ENCODE assay signal across 8 cellular contexts in genomic region chr5:72817076-72817476, GRCh38. TPM values are rescaled to one million over a fixed set of nuclear protein-coding genes. Genes with fewer than 3 reads are reported as not detected.
DNase-seq lines count a peak whose midpoint lies in the region; ATAC-seq, FAIRE-seq and TF ChIP-seq lines count a peak whose summit lies in the region.

No MANE protein-coding gene starts in this region.

- H3K27ac ChIP-seq in HUES48 (ENCODE audit: low read depth, low read length) (peak overlapping the region; percentile 97), H1 (ENCODE audit: low read depth, low read length) (peak overlapping the region; percentile 86), mesenchymal stem cell (ENCODE audit: low read length, poor library complexity, severe bottlenecking) (peak overlapping the region; percentile 93)

- H3K56ac ChIP-seq in H1 (replicated peaks; ENCODE audit: insufficient read length, low read depth, low read length) = no peak overlapping the region

- H2BK5ac ChIP-seq in H1 (ENCODE audit: low read depth, low read length) (0 out of 2 replicates have a peak overlapping the region, but pooled peaks have one; percentile 46), mesenchymal stem cell (ENCODE audit: low read depth, low read length, poor library complexity, severe bottlenecking) (peak overlapping the region; percentile 39)

- H3K4me1 Mint-ChIP-seq in activated CD4-positive, alpha-beta T cell treated with anti-CD3 and anti-CD28 coated beads, Interleukin-2, amount 10 ng/mL, durations not matched to agents 24 days and 14 days = peaks cover 11% of the 10 kb centered on the region
- peaks cover 16% of the 10 kb centered on the region for H3K4me1 Mint-ChIP-seq in stimulated activated effector memory CD8-positive, alpha-beta T cell treated with anti-CD3 and anti-CD28 coated beads, Interleukin-12 subunit alpha, Interleukin-12 subunit beta, amount 100 ng/mL, for 72 hours

- POLR2A ChIA-PET in GM10248 (lab: Yijun Ruan, JAX) = interaction anchor here (0.8 to 1.0 kb wide), 2 partner anchors 206 to 351 kb away, joined by 3 read pairs; no protein-coding TSS in a partner anchor
- POLR2A ChIA-PET in H1 (lab: Charles Lee; ENCODE audit: partially characterized antibody) = interaction anchor here (1.2 to 2.8 kb wide), 5 partner anchors 9 to 497 kb away, joined by 3 to 18 read pairs (median 4); partner anchors contain the start of genes MRPS27 and PTCD2

- peaks cover 6% of the 10 kb centered on the region; the same call in 1 of the 2 replicates for H3K23me2 ChIP-seq in H1 (ENCODE audit: low read depth, low read length)

- H3K36me3 ChIP-seq in HUES48 (ENCODE audit: control insufficient read depth, insufficient read depth, low read length) (no peaks in the 10 kb centered on the region), H1 (ENCODE audit: control insufficient read depth in 2 of 4, insufficient read depth in 4 of 4, low read length in 3 of 4) (no peaks in the 10 kb centered on the region), mesenchymal stem cell (ENCODE audit: control insufficient read depth in 1 of 2, insufficient read depth in 2 of 2, low read depth in 1 of 2, low read length in 2 of 2) (peaks cover 0 to 6% of the 10 kb centered on the region in 2 experiments)

- peaks cover 36% of the 10 kb centered on the region for H3K4me1 ChIP-seq in HUES48 (ENCODE audit: control insufficient read depth, insufficient read depth, low read length)
- peaks cover 0 to 6% (median 1%) of the 10 kb centered on the region in 4 experiments; a peak in 5 of 7 replicates for H3K4me1 ChIP-seq in H1 (replicated peaks in 1 of 4; ENCODE audit: control insufficient read depth in 3 of 4, insufficient read depth in 4 of 4, low read length in 3 of 4)
- H3K4me1 ChIP-seq in mesenchymal stem cell (ENCODE audit: control insufficient read depth, insufficient read depth, low read depth, low read length) = no peaks in the 10 kb centered on the region

- peak overlapping the region; percentile 88 for H3K9ac ChIP-seq in HUES48 (ENCODE audit: low read depth, low read length)
- H3K9ac ChIP-seq in H1 (replicated peaks in 1 of 4; ENCODE audit: extremely low read depth in 1 of 4, low read depth in 3 of 4, low read length in 3 of 4) = peak overlapping the region; percentile 84 to 97 (median 88)
- H3K9ac ChIP-seq in mesenchymal stem cell (ENCODE audit: low read length) = peak overlapping the region; percentile 97

- TF ChIP-seq CTCF in GM10248 (IDR thresholded peaks at IDR 0.05; ENCODE audit: control extremely low read depth, extremely low read depth, low read depth, missing control alignments) (no peak), H1 (IDR thresholded peaks at IDR 0.05; ENCODE audit: control extremely low read depth in 1 of 3, insufficient read depth in 1 of 3, low read depth in 1 of 3, low read length in 3 of 3) (no peak)

- no peak overlapping the region for H2BK20ac ChIP-seq in H1 (ENCODE audit: low read length)

- H3K79me1 ChIP-seq in H1 (ENCODE audit: low read depth, low read length) = no peaks in the 10 kb centered on the region
- H3K79me1 ChIP-seq in mesenchymal stem cell (replicated peaks; ENCODE audit: low read length, poor library complexity, severe bottlenecking) = no peaks in the 10 kb centered on the region

- H2AFZ ChIP-seq in H1 (ENCODE audit: low read length) (peak overlapping the region; percentile 59; the same call in 1 of the 2 replicates), mesenchymal stem cell (ENCODE audit: low read depth, low read length) (no peak overlapping the region)

- H4K8ac ChIP-seq in H1 (ENCODE audit: extremely low read depth, insufficient read depth, low read length) = peak overlapping the region; percentile 97; the same call in 1 of the 2 replicates
- H4K8ac ChIP-seq in mesenchymal stem cell (ENCODE audit: low read length) = peak overlapping the region; percentile 98

- H4K91ac ChIP-seq in H1 (replicated peaks; ENCODE audit: insufficient read length, low read length) = peak overlapping the region; percentile 19
- H4K91ac ChIP-seq in mesenchymal stem cell (ENCODE audit: low read length) = peak overlapping the region; percentile 92

- H2AK5ac ChIP-seq in H1 (ENCODE audit: low read depth, low read length) (no peak overlapping the region), mesenchymal stem cell (ENCODE audit: low read length, severe bottlenecking) (no peak overlapping the region)

- H3K4me2 ChIP-seq in H1 (ENCODE audit: insufficient read depth in 1 of 2, low read depth in 2 of 2, low read length in 2 of 2) (peak overlapping the region; percentile 86 to 94), mesenchymal stem cell (ENCODE audit: low read length, poor library complexity, severe bottlenecking) (peak overlapping the region; percentile 63)

- CTCF ChIA-PET in GM10248 (lab: Yijun Ruan, JAX) (interaction anchor here (1.1 to 5.3 kb wide), 12 partner anchors 12 to 509 kb away, joined by 3 to 66 read pairs (median 12); no protein-coding TSS in a partner anchor), H1 (lab: Charles Lee; ENCODE audit: partially characterized antibody) (interaction anchor here (0.8 to 4.0 kb wide), 10 partner anchors 9 to 298 kb away, joined by 3 to 25 read pairs (median 4); no protein-coding TSS in a partner anchor)

- H4K5ac ChIP-seq in H1 (ENCODE audit: insufficient read length, low read depth, low read length) = peak overlapping the region; percentile 66

- peaks cover 0 to 28% of the 10 kb centered on the region in 2 experiments; a peak in 2 of 4 replicates for H3K79me2 ChIP-seq in H1 (ENCODE audit: control insufficient read depth in 1 of 2, insufficient read depth in 2 of 2, low read length in 2 of 2)

- no peaks in the 10 kb centered on the region for H3K27me3 ChIP-seq in HUES48 (ENCODE audit: control insufficient read depth, insufficient read depth, low read length)
- no peaks in the 10 kb centered on the region for H3K27me3 ChIP-seq in H1 (replicated peaks in 1 of 4; ENCODE audit: control insufficient read depth in 3 of 4, extremely low read depth in 1 of 4, insufficient read depth in 3 of 4, low read length in 3 of 4)
- no peaks in the 10 kb centered on the region for H3K27me3 ChIP-seq in mesenchymal stem cell (ENCODE audit: control insufficient read depth in 1 of 2, insufficient read depth in 1 of 2, low read length in 2 of 2)

- no peak overlapping the region for H2BK12ac ChIP-seq in H1 (ENCODE audit: low read depth, low read length)
- H2BK12ac ChIP-seq in mesenchymal stem cell (ENCODE audit: low read length in 2 of 2) = peak overlapping the region in 1 of 2 experiments; percentile 91

- H3K9me3 Mint-ChIP-seq in activated CD4-positive, alpha-beta T cell treated with anti-CD3 and anti-CD28 coated beads, Interleukin-2, amount 10 ng/mL, durations not matched to agents 24 days and 14 days = no peaks in the 10 kb centered on the region
- H3K9me3 Mint-ChIP-seq in stimulated activated effector memory CD8-positive, alpha-beta T cell treated with anti-CD3 and anti-CD28 coated beads, Interleukin-12 subunit alpha, Interleukin-12 subunit beta, amount 100 ng/mL, for 72 hours = no peaks in the 10 kb centered on the region

- no peak for TF ChIP-seq RAD21 in H1 (IDR thresholded peaks at IDR 0.05 in 1 of 2, conservative IDR thresholded peaks at IDR 0.05 in 1 of 2; ENCODE audit: low read depth in 2 of 2, low read length in 2 of 2)

- H3K9me3 ChIP-seq in HUES48 (ENCODE audit: control insufficient read depth, insufficient read depth, low read length) = no peaks in the 10 kb centered on the region
- no peaks in the 10 kb centered on the region for H3K9me3 ChIP-seq in H1 (ENCODE audit: insufficient read depth in 2 of 2, low read depth in 1 of 2, low read length in 1 of 2)
- H3K9me3 ChIP-seq in mesenchymal stem cell (ENCODE audit: control insufficient read depth, low read length) = no peaks in the 10 kb centered on the region

- H2BK120ac ChIP-seq in H1 (replicated peaks; ENCODE audit: low read depth, low read length) = no peak overlapping the region
- H2BK120ac ChIP-seq in mesenchymal stem cell (ENCODE audit: low read depth, low read length) = peak overlapping the region; percentile 96

- no peaks in the 10 kb centered on the region for H3K36me3 Mint-ChIP-seq in activated CD4-positive, alpha-beta T cell treated with anti-CD3 and anti-CD28 coated beads, Interleukin-2, amount 10 ng/mL, durations not matched to agents 24 days and 14 days (ENCODE audit: low read depth)
- H3K36me3 Mint-ChIP-seq in stimulated activated effector memory CD8-positive, alpha-beta T cell treated with anti-CD3 and anti-CD28 coated beads, Interleukin-12 subunit alpha, Interleukin-12 subunit beta, amount 100 ng/mL, for 72 hours = peaks cover 7% of the 10 kb centered on the region

- H2BK15ac ChIP-seq in H1 (ENCODE audit: low read length) (no peak overlapping the region), mesenchymal stem cell (ENCODE audit: low read depth, poor library complexity, severe bottlenecking) (peak overlapping the region; percentile 44)

- H4K20me1 ChIP-seq in H1 (replicated peaks in 1 of 2; ENCODE audit: control insufficient read depth in 1 of 2, insufficient read depth in 2 of 2, low read length in 2 of 2) = no peaks in the 10 kb centered on the region

- TF ChIP-seq EP300 in H1 (IDR thresholded peaks at IDR 0.05; ENCODE audit: borderline replicate concordance in 1 of 2, low read depth in 2 of 2, low read length in 2 of 2) = no peak

- H3K14ac ChIP-seq in H1 (ENCODE audit: insufficient read length) (no peak overlapping the region), mesenchymal stem cell (ENCODE audit: low read length in 2 of 2) (peak overlapping the region; percentile 95 to 100)

- peak overlapping the region; percentile 88 for H3K18ac ChIP-seq in H1 (ENCODE audit: extremely low read depth, low read length)
- H3K18ac ChIP-seq in mesenchymal stem cell (ENCODE audit: low read depth in 1 of 2, low read length in 2 of 2) = peak overlapping the region; percentile 97 to 99

- peak overlapping the region; percentile 93 for H3K4me3 Mint-ChIP-seq in activated CD4-positive, alpha-beta T cell treated with anti-CD3 and anti-CD28 coated beads, Interleukin-2, amount 10 ng/mL, durations not matched to agents 24 days and 14 days
- H3K4me3 Mint-ChIP-seq in stimulated activated effector memory CD8-positive, alpha-beta T cell treated with anti-CD3 and anti-CD28 coated beads, Interleukin-12 subunit alpha, Interleukin-12 subunit beta, amount 100 ng/mL, for 72 hours = peak overlapping the region; percentile 93

- TF ChIP-seq POLR2A in H1 (IDR thresholded peaks at IDR 0.05; ENCODE audit: control extremely low read depth in 1 of 2, low read depth in 2 of 2, low read length in 2 of 2) = no peak

- DNase-seq in GM10248 (ENCODE audit: extremely low spot score) (peak; percentile 59), H1 (ENCODE audit: low read depth in 1 of 2, low spot score in 2 of 2) (no peak), mesenchymal stem cell (peak; percentile 86)
- DNase-seq in activated CD4-positive, alpha-beta T cell treated with anti-CD3 and anti-CD28 coated beads, Interleukin-2, amount 10 ng/mL, durations not matched to agents 24 days and 14 days = peak; percentile 76
- no peak for DNase-seq in stimulated activated effector memory CD8-positive, alpha-beta T cell treated with anti-CD3 and anti-CD28 coated beads, Interleukin-12 subunit alpha, Interleukin-12 subunit beta, amount 100 ng/mL, for 72 hours (ENCODE audit: low spot score in 2 of 2)
- no peak for DNase-seq in effector CD4-positive, alpha-beta T cell

- FAIRE-seq in H1 (lab: Jason Lieb, UNC) = no peak

- no peak overlapping the region for H3K23ac ChIP-seq in H1 (ENCODE audit: insufficient read length)
- H3K23ac ChIP-seq in mesenchymal stem cell (ENCODE audit: low read length in 2 of 2) = peak overlapping the region; percentile 67 to 98

- peaks cover 13% of the 10 kb centered on the region for H3K27me3 Mint-ChIP-seq in activated CD4-positive, alpha-beta T cell treated with anti-CD3 and anti-CD28 coated beads, Interleukin-2, amount 10 ng/mL, durations not matched to agents 24 days and 14 days

- H3K4me3 ChIP-seq in HUES48 (ENCODE audit: low read depth, low read length) = peak overlapping the region; percentile 94
- H3K4me3 ChIP-seq in H1 (ENCODE audit: extremely low read depth in 1 of 4, insufficient read depth in 2 of 4, low read depth in 3 of 4, low read length in 4 of 4) = peak overlapping the region; percentile 76 to 87 (median 81)
- H3K4me3 ChIP-seq in mesenchymal stem cell (ENCODE audit: insufficient read depth in 1 of 2, low read depth in 1 of 2, low read length in 2 of 2) = peak overlapping the region; percentile 91 to 97

- peak overlapping the region; percentile 92 for H3K27ac Mint-ChIP-seq in activated CD4-positive, alpha-beta T cell treated with anti-CD3 and anti-CD28 coated beads, Interleukin-2, amount 10 ng/mL, durations not matched to agents 24 days and 14 days
- H3K27ac Mint-ChIP-seq in stimulated activated effector memory CD8-positive, alpha-beta T cell treated with anti-CD3 and anti-CD28 coated beads, Interleukin-12 subunit alpha, Interleukin-12 subunit beta, amount 100 ng/mL, for 72 hours = peak overlapping the region; percentile 97

- intact Hi-C loops in activated CD4-positive, alpha-beta T cell treated with anti-CD3 and anti-CD28 coated beads, Interleukin-2, amount 10 ng/mL, durations not matched to agents 24 days and 14 days (cut with micrococcal nuclease) = loop anchor here (5.0 to 10.0 kb wide), 5 partner anchors 50 to 682 kb away; partner anchors contain the start of gene FCHO2

- H3K4ac ChIP-seq in H1 (replicated peaks; ENCODE audit: insufficient read length, low read depth, low read length) (no peak overlapping the region), mesenchymal stem cell (ENCODE audit: low read depth in 1 of 2, low read length in 2 of 2) (peak overlapping the region; percentile 99 to 100)

- 1% methylated on average over 22 of the region's 22 CpGs; no CpG with 5 or more reads in 1 of the 2 experiments for WGBS in H1 (ENCODE audit: extremely low coverage in 1 of 2, insufficient coverage in 1 of 2, insufficient read length in 1 of 2, insufficient replicate concordance in 2 of 2, low coverage in 1 of 2, low lambda C conversion rate in 2 of 2, missing lambda C conversion rate in 1 of 2), 2 experiments
- WGBS in mesenchymal stem cell = 0% methylated on average over 20 of the region's 22 CpGs

- peak; percentile 31 for ATAC-seq in GM21529 (IDR thresholded peaks at IDR 0.05; ENCODE audit: unreplicated experiment)
- peak; percentile 68 for ATAC-seq in stimulated activated effector memory CD8-positive, alpha-beta T cell treated with anti-CD3 and anti-CD28 coated beads, Interleukin-12 subunit alpha, Interleukin-12 subunit beta, amount 100 ng/mL, for 72 hours

RNA-seq across cellular contexts. Expression of gene TNPO1, which starts 0.6 kb away (rescaled TPM):
- 138 TPM in 2 replicates for total RNA-seq in activated CD4-positive, alpha-beta T cell treated with anti-CD3 and anti-CD28 coated beads, Interleukin-2, amount 10 ng/mL, durations not matched to agents 24 days and 14 days
- 183 and 211 TPM in 2 replicates for total RNA-seq in H1 (2021; fragmentation: NEBNext Ultra II Directional; extraction: Animal tissue kit (Norgen Biotek cat#: 25700))
- polyA plus RNA-seq in H1 (2011; rRNA removed) = 34.6 and 38.5 TPM in 2 replicates
- polyA plus RNA-seq in H1 (2011; cell fraction: cytosol; rRNA removed) = 58.6 TPM
- polyA plus RNA-seq in H1 (2011; cell fraction: nucleus; rRNA removed) = 35.7 TPM
- polyA plus RNA-seq in H1 (2012, experiment 1 of 2) = 72.4 to 119 TPM (median 88.5 TPM) in 4 replicates
- polyA plus RNA-seq in H1 (2012, experiment 2 of 2) = 3.8 TPM
- 73.6 TPM for polyA plus RNA-seq in H1 (2013, experiment 1 of 2)
- polyA plus RNA-seq in H1 (2013, experiment 2 of 2) = 71.1 TPM
- 230 and 396 TPM in 2 replicates for polyA minus RNA-seq in H1 (2011; rRNA and poly(A)+ RNA removed)
- 142 TPM for polyA minus RNA-seq in H1 (2011; cell fraction: cytosol; rRNA and poly(A)+ RNA removed)
- polyA minus RNA-seq in H1 (2011; cell fraction: nucleus; rRNA and poly(A)+ RNA removed) = 197 TPM
- 88.3 TPM for polyA plus RNA-seq in mesenchymal stem cell (2013, experiment 1 of 2)
- polyA plus RNA-seq in mesenchymal stem cell (2013, experiment 2 of 2) = 88.8 TPM

Comparison
In these comparisons a context has a peak if more than half of its experiments do, and no peak if none do; other contexts are left out.
1. DNase-seq: peak in GM10248 (single experiment), activated CD4-positive, alpha-beta T cell treated with anti-CD3 and anti-CD28 coated beads, Interleukin-2, amount 10 ng/mL, durations not matched to agents 24 days and 14 days (single experiment) and mesenchymal stem cell (single experiment); none in H1 (0 of 2), stimulated activated effector memory CD8-positive, alpha-beta T cell treated with anti-CD3 and anti-CD28 coated beads, Interleukin-12 subunit alpha, Interleukin-12 subunit beta, amount 100 ng/mL, for 72 hours (0 of 2) and effector CD4-positive, alpha-beta T cell (single experiment).
2. Peak in every context shown above with its lines, with median percentiles within 50 percentile points of each other: H3K27ac ChIP-seq, H3K4me3 ChIP-seq and H3K9ac ChIP-seq.